ENCODE assay signal across 30 cellular contexts in genomic region chr21:37579356-37579755, GRCh38.
"Had no signal": no experiment of that assay in that cellular context is flagged by ENCODE, and none has a peak within 500 bp of the region (broad histone marks: within the 10 kb centered on the region; RNA-seq: fewer than 3 reads in every experiment).

No MANE protein-coding gene starts in this region.

- DNase-seq: activated CD4-positive, alpha-beta memory T cell treated with anti-CD3 and anti-CD28 coated beads, Interleukin-2, amount 10 ng/mL, durations not matched to agents 7 days and 5 days; activated CD4-positive, alpha-beta T cell treated with anti-CD3 and anti-CD28 coated beads for 36 hours; activated CD4-positive, alpha-beta T cell treated with anti-CD3 and anti-CD28 coated beads, Interleukin-2, amount 10 ng/mL, durations not matched to agents 24 days and 14 days; activated CD4-positive, CD25-positive, alpha-beta regulatory T cell; activated CD4-positive, CD25-positive, alpha-beta regulatory T cell treated with anti-CD3 and anti-CD28 coated beads, Interleukin-2, amount 50 U/mL, for 72 hours; activated CD8-positive, alpha-beta memory T cell treated with anti-CD3 and anti-CD28 coated beads, Interleukin-2, amount 50 U/mL, for 48 hours; activated effector memory CD4-positive, alpha-beta T cell treated with Interleukin-2 at 50 U/mL for 16 hours; activated gamma-delta T cell treated with Interleukin-2 at 50 U/mL for 16 hours; activated naive CD4-positive, alpha-beta T cell treated with anti-CD3 and anti-CD28 coated beads, Interleukin-2, amount 50 U/mL, for 16 hours; activated naive CD4-positive, alpha-beta T cell treated with Interleukin-2 at 50 U/mL for 16 hours; activated T-cell treated with anti-CD3 and anti-CD28 coated beads for 4 hours; activated T-cell treated with anti-CD3 and anti-CD28 coated beads, Interleukin-2, amount 50 U/mL, for 24 hours; amniotic stem cell; anterior cingulate cortex; brain microvascular endothelial cell; cortex of kidney; dermis blood vessel endothelial cell; effector CD4-positive, alpha-beta T cell; gastrocnemius medialis; glutamatergic neuron; heart right ventricle; T-helper 1 cell; T-helper 17 cell; T1000 had no signal

- H3K4me1 ChIP-seq: foreskin keratinocyte had no signal

- H3K4me3 ChIP-seq: esophagus muscularis mucosa, gastrocnemius medialis, heart right ventricle had no signal

- H3K36me3 ChIP-seq: brain microvascular endothelial cell, esophagus muscularis mucosa, gastrocnemius medialis, heart right ventricle had no signal

- ATAC-seq: activated CD4-positive, alpha-beta T cell treated with anti-CD3 and anti-CD28 coated beads for 36 hours; activated T-helper 17 cell treated with anti-CD3 and anti-CD28 coated beads, Interleukin-2, amount 50 U/mL, for 72 hours; foreskin keratinocyte; gastrocnemius medialis; heart right ventricle; T-helper 17 cell had no signal

- H3K27me3 ChIP-seq: brain microvascular endothelial cell, esophagus muscularis mucosa, gastrocnemius medialis, heart right ventricle had no signal

- FAIRE-seq: bronchial epithelial cell, colon, endometrium had no signal

- H3K27ac ChIP-seq: brain microvascular endothelial cell, esophagus muscularis mucosa, foreskin keratinocyte, gastrocnemius medialis, heart right ventricle had no signal
